ENCODE assay signal across 2 cellular contexts in genomic region chr3:192884831-192885356, GRCh38.
TF ChIP-seq lines count a peak whose summit lies in the region.

No MANE protein-coding gene starts in this region.

TF ChIP-seq in HEK293, 187 proteins besides CTCF, POLR2A, EP300 and RAD21 (continued from another document and continues in another):
- no peak for TF ChIP-seq MEIS1 (CRISPR knock-in tag; IDR thresholded peaks at IDR 0.05; ENCODE audit: borderline replicate concordance)
- TF ChIP-seq KLF8 (tag by site-specific recombination; IDR thresholded peaks at IDR 0.05): 0 out of 2 replicates have a peak, but pooled peaks have one; percentile 42
- TF ChIP-seq, protein P1, sequence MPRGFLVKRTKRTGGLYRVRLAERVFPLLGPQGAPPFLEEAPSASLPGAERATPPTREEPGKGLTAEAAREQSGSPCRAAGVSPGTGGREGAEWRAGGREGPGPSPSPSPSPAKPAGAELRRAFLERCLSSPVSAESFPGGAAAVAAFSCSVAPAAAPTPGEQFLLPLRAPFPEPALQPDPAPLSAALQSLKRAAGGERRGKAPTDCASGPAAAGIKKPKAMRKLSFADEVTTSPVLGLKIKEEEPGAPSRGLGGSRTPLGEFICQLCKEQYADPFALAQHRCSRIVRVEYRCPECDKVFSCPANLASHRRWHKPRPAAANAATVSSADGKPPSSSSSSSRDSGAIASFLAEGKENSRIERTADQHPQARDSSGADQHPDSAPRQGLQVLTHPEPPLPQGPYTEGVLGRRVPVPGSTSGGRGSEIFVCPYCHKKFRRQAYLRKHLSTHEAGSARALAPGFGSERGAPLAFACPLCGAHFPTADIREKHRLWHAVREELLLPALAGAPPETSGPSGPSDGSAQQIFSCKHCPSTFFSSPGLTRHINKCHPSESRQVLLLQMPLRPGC (tag by site-specific recombination; IDR thresholded peaks at IDR 0.05): no peak
- 0 out of 2 replicates have a peak, but pooled peaks have one; percentile 36 for TF ChIP-seq ZNF843 (tag by site-specific recombination; IDR thresholded peaks at IDR 0.05)
- no peak for TF ChIP-seq ZNF292 (tag by site-specific recombination; IDR thresholded peaks at IDR 0.05; ENCODE audit: borderline replicate concordance, low read depth)
- TF ChIP-seq ZEB2 (tag by site-specific recombination; IDR thresholded peaks at IDR 0.05): peak; percentile 58; the same call in 1 of the 2 replicates
- TF ChIP-seq KLF10 (tag by site-specific recombination; IDR thresholded peaks at IDR 0.05): no peak; the same call in none of the 2 replicates
- no peak for TF ChIP-seq ZNF48 (tag by site-specific recombination; IDR thresholded peaks at IDR 0.05)
- TF ChIP-seq PRDM10 (tag by site-specific recombination; IDR thresholded peaks at IDR 0.05): peak; percentile 13; the same call in 1 of the 2 replicates
- TF ChIP-seq, protein P2, sequence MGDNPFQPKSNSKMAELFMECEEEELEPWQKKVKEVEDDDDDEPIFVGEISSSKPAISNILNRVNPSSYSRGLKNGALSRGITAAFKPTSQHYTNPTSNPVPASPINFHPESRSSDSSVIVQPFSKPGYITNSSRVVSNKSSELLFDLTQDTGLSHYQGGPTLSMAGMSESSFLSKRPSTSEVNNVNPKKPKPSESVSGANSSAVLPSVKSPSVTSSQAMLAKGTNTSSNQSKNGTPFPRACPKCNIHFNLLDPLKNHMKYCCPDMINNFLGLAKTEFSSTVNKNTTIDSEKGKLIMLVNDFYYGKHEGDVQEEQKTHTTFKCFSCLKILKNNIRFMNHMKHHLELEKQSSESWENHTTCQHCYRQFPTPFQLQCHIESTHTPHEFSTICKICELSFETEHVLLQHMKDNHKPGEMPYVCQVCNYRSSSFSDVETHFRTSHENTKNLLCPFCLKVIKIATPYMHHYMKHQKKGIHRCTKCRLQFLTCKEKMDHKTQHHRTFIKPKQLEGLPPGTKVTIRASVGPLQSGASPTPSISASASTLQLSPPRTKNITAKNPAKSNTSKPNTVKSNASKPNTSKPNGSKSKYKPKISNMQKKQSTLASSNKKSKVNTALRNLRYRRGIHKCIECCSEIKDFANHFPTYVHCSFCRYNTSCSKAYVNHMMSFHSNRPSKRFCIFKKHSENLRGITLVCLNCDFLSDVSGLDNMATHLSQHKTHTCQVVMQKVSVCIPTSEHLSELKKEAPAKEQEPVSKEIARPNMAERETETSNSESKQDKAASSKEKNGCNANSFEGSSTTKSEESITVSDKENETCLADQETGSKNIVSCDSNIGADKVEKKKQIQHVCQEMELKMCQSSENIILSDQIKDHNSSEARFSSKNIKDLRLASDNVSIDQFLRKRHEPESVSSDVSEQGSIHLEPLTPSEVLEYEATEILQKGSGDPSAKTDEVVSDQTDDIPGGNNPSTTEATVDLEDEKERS (tag by site-specific recombination; IDR thresholded peaks at IDR 0.05): no peak
- TF ChIP-seq SP3 (tag by site-specific recombination; IDR thresholded peaks at IDR 0.05): peak; percentile 39; the same call in 1 of the 2 replicates
- no peak for TF ChIP-seq ZBTB44 (tag by site-specific recombination; IDR thresholded peaks at IDR 0.05)
- TF ChIP-seq ZNF701 (tag by site-specific recombination; IDR thresholded peaks at IDR 0.05): no peak
- no peak for TF ChIP-seq ZNF433 (tag by site-specific recombination; IDR thresholded peaks at IDR 0.05; ENCODE audit: low read depth)
- TF ChIP-seq, protein P3, sequence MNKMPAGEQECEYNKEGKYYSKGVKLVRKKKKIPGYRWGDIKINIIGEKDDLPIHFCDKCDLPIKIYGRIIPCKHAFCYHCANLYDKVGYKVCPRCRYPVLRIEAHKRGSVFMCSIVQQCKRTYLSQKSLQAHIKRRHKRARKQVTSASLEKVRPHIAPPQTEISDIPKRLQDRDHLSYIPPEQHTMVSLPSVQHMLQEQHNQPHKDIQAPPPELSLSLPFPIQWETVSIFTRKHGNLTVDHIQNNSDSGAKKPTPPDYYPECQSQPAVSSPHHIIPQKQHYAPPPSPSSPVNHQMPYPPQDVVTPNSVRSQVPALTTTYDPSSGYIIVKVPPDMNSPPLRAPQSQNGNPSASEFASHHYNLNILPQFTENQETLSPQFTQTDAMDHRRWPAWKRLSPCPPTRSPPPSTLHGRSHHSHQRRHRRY (tag by site-specific recombination; IDR thresholded peaks at IDR 0.05): no peak

TF ChIP-seq in WTC11, 78 proteins besides CTCF, POLR2A, EP300 and RAD21 (continued from another document):
- TF ChIP-seq FOXP1 (CRISPR knock-in tag; IDR thresholded peaks at IDR 0.05; ENCODE audit: borderline replicate concordance) (no peak), NFATC4 (CRISPR knock-in tag; IDR thresholded peaks at IDR 0.05) (no peak)
- TF ChIP-seq, protein P4, sequence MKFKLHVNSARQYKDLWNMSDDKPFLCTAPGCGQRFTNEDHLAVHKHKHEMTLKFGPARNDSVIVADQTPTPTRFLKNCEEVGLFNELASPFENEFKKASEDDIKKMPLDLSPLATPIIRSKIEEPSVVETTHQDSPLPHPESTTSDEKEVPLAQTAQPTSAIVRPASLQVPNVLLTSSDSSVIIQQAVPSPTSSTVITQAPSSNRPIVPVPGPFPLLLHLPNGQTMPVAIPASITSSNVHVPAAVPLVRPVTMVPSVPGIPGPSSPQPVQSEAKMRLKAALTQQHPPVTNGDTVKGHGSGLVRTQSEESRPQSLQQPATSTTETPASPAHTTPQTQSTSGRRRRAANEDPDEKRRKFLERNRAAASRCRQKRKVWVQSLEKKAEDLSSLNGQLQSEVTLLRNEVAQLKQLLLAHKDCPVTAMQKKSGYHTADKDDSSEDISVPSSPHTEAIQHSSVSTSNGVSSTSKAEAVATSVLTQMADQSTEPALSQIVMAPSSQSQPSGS (CRISPR knock-in tag; IDR thresholded peaks at IDR 0.05; ENCODE audit: borderline replicate concordance, low read depth): no peak
TF ChIP-seq in WTC11: peak in this region for 0.
